ENCODE assay signal across 8 cellular contexts in the genomic region with DNA sequence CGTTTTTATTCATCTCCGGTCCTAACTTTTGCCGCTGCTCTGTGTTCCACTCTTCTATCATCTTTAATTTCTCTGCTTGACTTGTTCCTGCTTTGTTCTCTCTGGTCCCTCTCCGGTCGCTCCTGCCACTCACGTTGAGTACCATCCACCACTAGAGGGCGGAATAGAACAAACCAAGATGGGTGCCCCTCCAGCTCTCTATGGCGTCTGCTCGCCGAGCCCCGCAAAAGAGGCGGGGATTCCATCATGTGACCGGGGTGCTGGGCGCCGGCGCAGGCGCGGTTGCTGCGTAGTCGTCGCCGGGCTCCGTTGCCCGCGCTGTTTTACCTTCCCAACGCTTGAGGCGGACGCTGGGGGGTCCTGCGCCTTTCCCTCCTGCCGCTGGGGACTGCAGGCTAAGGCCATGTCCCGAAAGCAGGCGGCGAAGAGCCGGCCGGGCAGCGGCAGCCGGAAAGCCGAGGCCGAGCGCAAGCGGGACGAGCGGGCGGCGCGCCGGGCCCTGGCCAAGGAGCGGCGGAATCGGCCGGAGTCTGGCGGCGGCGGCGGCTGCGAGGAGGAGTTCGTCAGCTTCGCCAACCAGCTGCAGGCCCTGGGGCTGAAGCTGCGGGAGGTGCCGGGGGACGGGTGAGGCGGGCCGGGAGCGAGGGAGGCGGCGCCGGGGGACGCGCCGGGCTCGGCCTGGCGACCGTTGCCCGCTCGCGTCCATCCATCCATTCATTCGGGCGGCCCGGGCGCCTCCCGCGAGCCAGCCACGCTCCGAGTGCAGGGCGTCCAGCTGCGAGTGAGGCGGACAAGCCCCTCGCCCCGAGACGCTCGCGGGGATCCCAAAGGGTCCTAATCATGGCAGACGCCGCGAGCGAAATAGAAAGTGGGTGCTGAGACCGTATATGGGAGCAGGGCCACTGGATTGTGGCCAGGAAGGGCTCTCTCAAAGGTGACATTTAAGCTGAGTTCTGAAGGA. TPM values are rescaled to one million over a fixed set of nuclear protein-coding genes. Genes with fewer than 3 reads are reported as not detected.
DNase-seq lines count a peak whose midpoint lies in the region; ATAC-seq and TF ChIP-seq lines count a peak whose summit lies in the region.

A gene with protein sequence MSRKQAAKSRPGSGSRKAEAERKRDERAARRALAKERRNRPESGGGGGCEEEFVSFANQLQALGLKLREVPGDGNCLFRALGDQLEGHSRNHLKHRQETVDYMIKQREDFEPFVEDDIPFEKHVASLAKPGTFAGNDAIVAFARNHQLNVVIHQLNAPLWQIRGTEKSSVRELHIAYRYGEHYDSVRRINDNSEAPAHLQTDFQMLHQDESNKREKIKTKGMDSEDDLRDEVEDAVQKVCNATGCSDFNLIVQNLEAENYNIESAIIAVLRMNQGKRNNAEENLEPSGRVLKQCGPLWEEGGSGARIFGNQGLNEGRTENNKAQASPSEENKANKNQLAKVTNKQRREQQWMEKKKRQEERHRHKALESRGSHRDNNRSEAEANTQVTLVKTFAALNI (plus strand): TSS at position 285 of the 961 bp plus-strand sequence. CDS start 119 bp downstream, at position 404.

- H3K27me3 ChIP-seq in effector memory CD4-positive, alpha-beta T cell (replicated peaks; ENCODE audit: control insufficient read depth, insufficient read depth, low read length, poor library complexity, severe bottlenecking) = no peaks in the 10 kb centered on the region

- DNase-seq in COR-L47 (lab: John Stamatoyannopoulos, UW) (peak; percentile 99), GM20000 (ENCODE audit: low spot score) (peak; percentile 98), HT-29 (ENCODE audit: low spot score) (peak; percentile 98), memory B cell (ENCODE audit: low spot score in 2 of 2) (peak; percentile 89 to 98)
- peak; percentile 91 for DNase-seq in NK-92 treated with Interleukin-12 subunit alpha and Interleukin-12 subunit beta, amount 100 ng/mL, for 24 hours (lab: John Stamatoyannopoulos, UW)
- DNase-seq in activated CD8-positive, alpha-beta memory T cell treated with anti-CD3 and anti-CD28 coated beads for 24 hours = peak; percentile 94
- DNase-seq in effector memory CD4-positive, alpha-beta T cell = peak; percentile 90 to 93 (median 93)
- DNase-seq in stimulated activated CD8-positive, alpha-beta memory T cell treated with anti-CD3 and anti-CD28 coated beads, Interleukin-12 subunit alpha, Interleukin-12 subunit beta, amount 100 ng/mL, for 24 hours (ENCODE audit: extremely low read depth) = peak; percentile 82

- H3K4me1 Mint-ChIP-seq in memory B cell = peaks cover 27% of the 10 kb centered on the region

- peak; percentile 90 for ATAC-seq in memory B cell (ENCODE audit: low read depth)

- no peaks in the 10 kb centered on the region for H3K9me3 ChIP-seq in effector memory CD4-positive, alpha-beta T cell (ENCODE audit: control insufficient read depth, low read length)

- H3K4me1 ChIP-seq in effector memory CD4-positive, alpha-beta T cell (ENCODE audit: control insufficient read depth, insufficient read depth, low read length, poor library complexity, severe bottlenecking) = peaks cover 10% of the 10 kb centered on the region

- peak within 1 kb of the TSS; percentile 85 for H3K4me3 ChIP-seq in effector memory CD4-positive, alpha-beta T cell (ENCODE audit: insufficient read depth, low read depth, low read length, poor library complexity, severe bottlenecking)

- peak within 1 kb of the TSS; percentile 75 for H3K27ac ChIP-seq in effector memory CD4-positive, alpha-beta T cell (ENCODE audit: insufficient read depth, low read length, poor library complexity, severe bottlenecking)

- H3K36me3 ChIP-seq in effector memory CD4-positive, alpha-beta T cell (ENCODE audit: control insufficient read depth, insufficient read depth, low read length) = peaks cover 2% of the 10 kb centered on the region

- H3K27me3 Mint-ChIP-seq in memory B cell = peaks cover 6% of the 10 kb centered on the region

- no peaks in the 10 kb centered on the region for H3K36me3 Mint-ChIP-seq in memory B cell

- H3K27ac Mint-ChIP-seq in memory B cell = peak within 1 kb of the TSS; percentile 77

- H3K9me3 Mint-ChIP-seq in memory B cell = no peaks in the 10 kb centered on the region

- H3K4me3 Mint-ChIP-seq in memory B cell = peak within 1 kb of the TSS; percentile 86

- peak; percentile 92 for TF ChIP-seq CTCF in GM20000 (IDR thresholded peaks at IDR 0.05; ENCODE audit: extremely low read depth, missing control alignments)

RNA-seq across cellular contexts. Expression of the gene that starts here (rescaled TPM):
- total RNA-seq in HT-29 (2014; rRNA removed; shearing (Covaris generic)) = 3.7 and 4.5 TPM in 2 replicates

Comparison
In these comparisons a context has a peak if more than half of its experiments do, and no peak if none do; other contexts are left out.
1. Peak in every context shown above with its lines: DNase-seq, ATAC-seq, H3K4me3 ChIP-seq and H3K27ac ChIP-seq.